1 cellular context compared by ENCODE assay signal in genomic region chr2:240139011-240139441, GRCh38.
TF ChIP-seq lines count a peak whose summit lies in the region.

No MANE protein-coding gene starts in this region.

TF ChIP-seq in IMR-90, 13 proteins besides CTCF, POLR2A, EP300 and RAD21 (continued from another document):
- no peak for TF ChIP-seq USF2 (IDR thresholded peaks at IDR 0.05; ENCODE audit: low read depth, low read length)
